Comparison of ENCODE assay signal across 2 cellular contexts in genomic region chr12:51009038-51009437, GRCh38.
TF ChIP-seq lines count a peak whose summit lies in the region.

No MANE protein-coding gene starts in this region.

TF ChIP-seq in liver, 16 proteins besides CTCF, POLR2A, EP300 and RAD21:
- TF ChIP-seq REST (IDR thresholded peaks at IDR 0.05) = no peak
- peak; percentile 43 for TF ChIP-seq SP1 (IDR thresholded peaks at IDR 0.05)
- peak in 1 of 2 donors; percentile 12 for TF ChIP-seq RXRA (IDR thresholded peaks at IDR 0.05)
- peak; percentile 33 to 40 for TF ChIP-seq HNF4A (conservative IDR thresholded peaks at IDR 0.05)
- no peak for TF ChIP-seq HNF4G (IDR thresholded peaks at IDR 0.05)

TF ChIP-seq in HepG2, 621 proteins besides CTCF, POLR2A, EP300 and RAD21:
- TF ChIP-seq ZNF136 (CRISPR knock-in tag; IDR thresholded peaks at IDR 0.05; ENCODE audit: low read depth) (no peak), ZNF552 (CRISPR knock-in tag; IDR thresholded peaks at IDR 0.05; ENCODE audit: borderline replicate concordance) (no peak), ZUFSP (CRISPR knock-in tag; IDR thresholded peaks at IDR 0.05; ENCODE audit: borderline replicate concordance) (no peak), MLXIP (CRISPR knock-in tag; IDR thresholded peaks at IDR 0.05; ENCODE audit: borderline replicate concordance) (no peak), RBM39 (IDR thresholded peaks at IDR 0.05; ENCODE audit: low read depth, low read length, poor library complexity, severe bottlenecking) (no peak), ZNF691 (CRISPR knock-in tag; IDR thresholded peaks at IDR 0.05; ENCODE audit: borderline replicate concordance, low read depth) (no peak), ZNF737 (CRISPR knock-in tag; IDR thresholded peaks at IDR 0.05; ENCODE audit: borderline replicate concordance) (no peak), ZNF558 (CRISPR knock-in tag; IDR thresholded peaks at IDR 0.05; ENCODE audit: borderline replicate concordance) (no peak), SETDB1 (CRISPR knock-in tag; IDR thresholded peaks at IDR 0.05; ENCODE audit: borderline replicate concordance) (no peak)
